12 cellular contexts compared by ENCODE assay signal in genomic region chr22:31952459-31952858, GRCh38. TPM values are rescaled to one million over a fixed set of nuclear protein-coding genes. Genes with fewer than 3 reads are reported as not detected.
A peak's percentile ranks its signal among the peaks of the same experiment; 100 is the strongest.
DNase-seq lines count a peak whose midpoint lies in the region; ATAC-seq and TF ChIP-seq lines count a peak whose summit lies in the region.
"Had no signal": no experiment of that assay in that cellular context is flagged by ENCODE, and none has a peak within 500 bp of the region (broad histone marks: within the 10 kb centered on the region; RNA-seq: fewer than 3 reads in every experiment).

No MANE protein-coding gene starts in this region.

- H4K8ac ChIP-seq in mesenchymal stem cell (ENCODE audit: low read length) (no peak overlapping the region), trophoblast cell (ENCODE audit: low read depth, low read length) (no peak overlapping the region)

- H3K9ac ChIP-seq in colonic mucosa (ENCODE audit: low read depth in 2 of 2, low read length in 2 of 2) (no peak overlapping the region), mesenchymal stem cell (ENCODE audit: low read length) (peak overlapping the region; percentile 53), trophoblast cell (ENCODE audit: low read length) (no peak overlapping the region)

- no peak for ATAC-seq in GM19328 (IDR thresholded peaks at IDR 0.05; ENCODE audit: unreplicated experiment)

- peaks cover 7% of the 10 kb centered on the region for H3K36me3 ChIP-seq in colonic mucosa
- peaks cover 24 to 33% of the 10 kb centered on the region in 2 experiments for H3K36me3 ChIP-seq in mesenchymal stem cell (ENCODE audit: control insufficient read depth in 1 of 2, insufficient read depth in 2 of 2, low read depth in 1 of 2, low read length in 2 of 2)
- peaks cover 27 to 43% of the 10 kb centered on the region in 2 experiments for H3K36me3 ChIP-seq in trophoblast cell (ENCODE audit: control insufficient read depth in 1 of 2, insufficient read depth in 2 of 2, low read length in 2 of 2)

- no peak overlapping the region for H3K4me2 ChIP-seq in mesenchymal stem cell (ENCODE audit: low read length, poor library complexity, severe bottlenecking)
- H3K4me2 ChIP-seq in trophoblast cell (ENCODE audit: low read length), result no peak overlapping the region

- peak overlapping the region; percentile 34 for H3K27ac ChIP-seq in colonic mucosa
- peak overlapping the region; percentile 49 for H3K27ac ChIP-seq in mesenchymal stem cell (ENCODE audit: low read length, poor library complexity, severe bottlenecking)
- no peak overlapping the region for H3K27ac ChIP-seq in trophoblast cell (ENCODE audit: low read depth, low read length)

- H3K9me3 ChIP-seq in colonic mucosa, result no peaks in the 10 kb centered on the region
- H3K9me3 ChIP-seq in mesenchymal stem cell (ENCODE audit: control insufficient read depth, low read length), result no peaks in the 10 kb centered on the region
- H3K9me3 ChIP-seq in trophoblast cell (ENCODE audit: insufficient read depth, low read depth, low read length), result no peaks in the 10 kb centered on the region

- peaks cover 18% of the 10 kb centered on the region for H3K79me2 ChIP-seq in trophoblast cell (ENCODE audit: control insufficient read depth, insufficient read depth, low read length, poor library complexity)

- intact Hi-C loops in colonic mucosa (cut with DNase I), result loop anchor here (10.0 kb wide), 1 partner anchor 268 kb away; no protein-coding TSS in a partner anchor

- no peaks in the 10 kb centered on the region for H3K27me3 ChIP-seq in colonic mucosa
- H3K27me3 ChIP-seq in mesenchymal stem cell (ENCODE audit: control insufficient read depth in 1 of 2, insufficient read depth in 1 of 2, low read length in 2 of 2), result no peaks in the 10 kb centered on the region
- no peaks in the 10 kb centered on the region for H3K27me3 ChIP-seq in trophoblast cell (ENCODE audit: insufficient read depth, low read length)

- no peak overlapping the region for H2BK5ac ChIP-seq in mesenchymal stem cell (ENCODE audit: low read depth, low read length, poor library complexity, severe bottlenecking)
- H2BK5ac ChIP-seq in trophoblast cell (ENCODE audit: low read depth, low read length, poor library complexity), result no peak overlapping the region

- no peak overlapping the region for H3K23ac ChIP-seq in mesenchymal stem cell (ENCODE audit: low read length in 2 of 2)
- no peak overlapping the region for H3K23ac ChIP-seq in trophoblast cell (ENCODE audit: low read length)

- no peak overlapping the region for H2BK120ac ChIP-seq in mesenchymal stem cell (ENCODE audit: low read depth, low read length)
- H2BK120ac ChIP-seq in trophoblast cell (ENCODE audit: insufficient read depth, low read length, poor library complexity), result no peak overlapping the region

- H4K91ac ChIP-seq in mesenchymal stem cell (ENCODE audit: low read length), result no peak overlapping the region
- no peak overlapping the region for H4K91ac ChIP-seq in trophoblast cell (ENCODE audit: low read depth, low read length)

- H3K4me3 ChIP-seq in colonic mucosa (no peak overlapping the region), mesenchymal stem cell (ENCODE audit: insufficient read depth in 1 of 2, low read depth in 1 of 2, low read length in 2 of 2) (peak overlapping the region in 1 of 2 experiments; percentile 13), trophoblast cell (ENCODE audit: low read depth, low read length) (no peak overlapping the region)

- no peak overlapping the region for H2BK12ac ChIP-seq in mesenchymal stem cell (ENCODE audit: low read length in 2 of 2)
- no peak overlapping the region for H2BK12ac ChIP-seq in trophoblast cell (ENCODE audit: low read length)

- no peak overlapping the region for H2AFZ ChIP-seq in mesenchymal stem cell (ENCODE audit: low read depth, low read length)
- H2AFZ ChIP-seq in trophoblast cell (ENCODE audit: insufficient read depth, low read length, poor library complexity), result no peak overlapping the region

- H2AK5ac ChIP-seq in mesenchymal stem cell (ENCODE audit: low read length, severe bottlenecking), result no peak overlapping the region
- H2AK5ac ChIP-seq in trophoblast cell (ENCODE audit: low read length), result no peak overlapping the region

- WGBS in mesenchymal stem cell, result 8% methylated on average over 1 of the region's 1 CpG
- WGBS in trophoblast cell (ENCODE audit: extremely low coverage, insufficient coverage, insufficient read length), result no CpG with 5 or more reads among the region's 1 CpG

- H3K14ac ChIP-seq in mesenchymal stem cell (ENCODE audit: low read length in 2 of 2) (no peak overlapping the region), trophoblast cell (ENCODE audit: low read length) (no peak overlapping the region)

- H3K79me1 ChIP-seq in mesenchymal stem cell (replicated peaks; ENCODE audit: low read length, poor library complexity, severe bottlenecking) (peaks cover 1% of the 10 kb centered on the region), trophoblast cell (ENCODE audit: low read length) (no peaks in the 10 kb centered on the region)

- peak; percentile 75 for DNase-seq in A172 (ENCODE audit: low spot score)
- DNase-seq in LoVo (ENCODE audit: low spot score), result peak; percentile 25
- DNase-seq in colonic mucosa, result no peak
- DNase-seq in mesenchymal stem cell, result peak; percentile 79
- no peak for DNase-seq in NCI-H1417 (lab: John Stamatoyannopoulos, UW)
- no peak for DNase-seq in trophoblast cell
- no peak for DNase-seq in NAMALWA (ENCODE audit: low spot score)
- DNase-seq: activated B cell treated with CpG ODN at 0.5 μM for 24 hours, COR-L47, naive B cell, NCI-H1930 had no signal

- H3K4ac ChIP-seq in mesenchymal stem cell (ENCODE audit: low read depth in 1 of 2, low read length in 2 of 2) (no peak overlapping the region), trophoblast cell (ENCODE audit: low read depth, low read length) (no peak overlapping the region)

- TF ChIP-seq CTCF in colonic mucosa (IDR thresholded peaks at IDR 0.05), result no peak

- H3K18ac ChIP-seq in mesenchymal stem cell (ENCODE audit: low read depth in 1 of 2, low read length in 2 of 2), result no peak overlapping the region
- H3K18ac ChIP-seq in trophoblast cell (ENCODE audit: low read length), result no peak overlapping the region

- H3K4me1 ChIP-seq in colonic mucosa (peaks cover 16% of the 10 kb centered on the region), mesenchymal stem cell (ENCODE audit: control insufficient read depth, insufficient read depth, low read depth, low read length) (peaks cover 6% of the 10 kb centered on the region), trophoblast cell (ENCODE audit: control insufficient read depth in 1 of 2, insufficient read depth in 2 of 2, low read length in 2 of 2) (no peaks in the 10 kb centered on the region)

- H2BK15ac ChIP-seq in mesenchymal stem cell (ENCODE audit: low read depth, poor library complexity, severe bottlenecking), result no peak overlapping the region

- no peak overlapping the region for H4K12ac ChIP-seq in trophoblast cell (ENCODE audit: low read depth, low read length)

RNA-seq across cellular contexts. Expression of gene YWHAH, which starts 8.1 kb away (rescaled TPM):
- 176 and 188 TPM in 2 replicates for total RNA-seq in A172 (2014; rRNA removed; shearing (Covaris generic))
- total RNA-seq in colonic mucosa, result 100 to 1,000 TPM; 207 to 269 TPM
- 82.2 TPM for polyA plus RNA-seq in mesenchymal stem cell (2013, experiment 1 of 2)
- polyA plus RNA-seq in mesenchymal stem cell (2013, experiment 2 of 2), result 82.8 TPM
- polyA plus RNA-seq in trophoblast cell (2013), result 139 TPM in 2 replicates

Comparison
In these comparisons a context has a peak if more than half of its experiments do, and no peak if none do; other contexts are left out.
1. DNase-seq: peak in A172 (single experiment), LoVo (single experiment) and mesenchymal stem cell (single experiment); none in colonic mucosa (single experiment), NCI-H1417 (0 of 3), trophoblast cell (0 of 2) and NAMALWA (single experiment).